In the genomic region with DNA sequence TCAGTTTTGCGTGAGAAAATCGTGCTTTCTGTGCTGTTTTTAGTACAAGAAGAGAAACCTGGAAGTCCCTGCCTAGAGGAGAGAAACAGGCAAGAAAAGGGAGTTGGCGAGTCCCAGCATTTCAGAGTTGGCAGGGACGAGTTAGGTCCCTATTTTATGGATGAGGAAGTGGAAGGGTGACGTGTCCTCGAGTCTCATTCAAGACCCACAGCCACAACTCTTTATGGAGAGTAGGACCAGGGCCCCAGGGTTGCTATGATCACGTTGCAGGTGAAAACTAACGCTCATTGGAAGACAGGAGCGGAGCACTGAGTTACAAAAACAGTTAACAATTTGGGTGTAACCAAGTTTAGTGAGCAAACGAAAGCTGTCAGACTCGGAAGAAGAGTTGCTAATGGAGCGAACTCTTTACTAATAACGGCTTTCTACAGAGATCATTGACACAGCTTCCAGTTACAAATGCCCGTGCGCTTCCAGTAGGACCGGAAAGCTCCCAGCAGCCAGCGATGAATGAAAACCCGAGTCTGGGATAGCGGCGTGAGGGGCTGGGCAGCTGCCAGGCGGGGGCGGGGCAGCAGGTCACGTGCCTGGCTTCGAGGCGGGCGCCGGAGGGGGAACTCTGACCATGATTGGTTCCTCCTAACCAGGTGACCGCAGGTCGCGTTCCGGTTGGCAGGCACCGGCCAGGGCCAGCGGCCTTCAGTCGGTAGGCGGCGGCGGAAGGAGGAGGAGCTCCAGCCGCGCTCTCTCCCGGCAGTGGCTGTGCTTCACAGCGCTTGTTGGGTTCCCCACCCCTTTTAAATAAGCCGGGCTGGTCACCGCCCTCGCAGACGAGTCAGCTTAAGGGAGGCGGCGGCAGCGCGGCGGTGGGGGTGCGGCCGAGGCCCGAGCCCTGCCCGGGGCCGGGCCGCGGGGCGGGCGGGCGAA, we compare ENCODE assay signal across 8 cellular contexts. TPM values are rescaled to one million over a fixed set of nuclear protein-coding genes. Genes with fewer than 3 reads are reported as not detected.
DNase-seq lines count a peak whose midpoint lies in the region; ATAC-seq, FAIRE-seq and TF ChIP-seq lines count a peak whose summit lies in the region.

A gene (plus strand): TSS at position 827 of the 927 bp plus-strand sequence. CDS start 257 bp downstream, outside the sequence.

- peak within 1 kb of the TSS; percentile 94 for H3K4me2 ChIP-seq in astrocyte (ENCODE audit: low read length)

- H3K36me3 Mint-ChIP-seq in astrocyte (ENCODE audit: low read depth, unreplicated experiment) = peaks cover 3% of the 10 kb centered on the region

- H3K27me3 Mint-ChIP-seq in astrocyte (ENCODE audit: low read depth, unreplicated experiment) = no peaks in the 10 kb centered on the region

- under 1% methylated on average over 60 of the region's 60 CpGs for WGBS in right cardiac atrium

- FAIRE-seq in astrocyte (lab: Jason Lieb, UNC) = peak; percentile 64

- H3K9me3 Mint-ChIP-seq in astrocyte (ENCODE audit: unreplicated experiment) = no peaks in the 10 kb centered on the region

- intact Hi-C loops in right cardiac atrium (cut with DNase I) (loop anchor here in 2 of 4 donors (5.0 to 10.0 kb wide), 2 partner anchors 84 to 86 kb away; a partner anchor contains a TSS), uterus (cut with DNase I; ENCODE audit: low total_unique reads) (no loop called here)

- H4K20me1 ChIP-seq in astrocyte (ENCODE audit: insufficient read depth, low read length) = peaks cover 10% of the 10 kb centered on the region

- ATAC-seq in HG02885 (IDR thresholded peaks at IDR 0.05; ENCODE audit: poor library complexity, unreplicated experiment) (peak; percentile 97), right cardiac atrium (peak; percentile 100)

- H3K27ac ChIP-seq in astrocyte (ENCODE audit: low read depth, low read length) (peak within 1 kb of the TSS; percentile 75), right cardiac atrium (ENCODE audit: low read length) (peak within 1 kb of the TSS; percentile 65), uterus (peak within 1 kb of the TSS; percentile 81 to 86)

- no peak for TF ChIP-seq CTCF in astrocyte (IDR thresholded peaks at IDR 0.05; ENCODE audit: insufficient read depth, low read depth, low read length)
- TF ChIP-seq CTCF in uterus (IDR thresholded peaks at IDR 0.05) = peak in 3 of 4 experiments; percentile 36 to 69 (median 46)

- H3K27me3 ChIP-seq in astrocyte (ENCODE audit: insufficient read depth, low read length) = no peaks in the 10 kb centered on the region
- H3K27me3 ChIP-seq in right cardiac atrium (ENCODE audit: control insufficient read depth, insufficient read depth) = no peaks in the 10 kb centered on the region
- H3K27me3 ChIP-seq in uterus = no peaks in the 10 kb centered on the region

- H3K36me3 ChIP-seq in astrocyte (ENCODE audit: insufficient read depth, low read length) = no peaks in the 10 kb centered on the region
- H3K36me3 ChIP-seq in uterus = no peaks in the 10 kb centered on the region

- H3K9ac ChIP-seq in astrocyte (ENCODE audit: low read length) = peak within 1 kb of the TSS; percentile 87

- peak within 1 kb of the TSS; percentile 87 for H2AFZ ChIP-seq in astrocyte (ENCODE audit: low read depth, low read length)

- peaks cover 8% of the 10 kb centered on the region for H3K4me1 Mint-ChIP-seq in astrocyte (ENCODE audit: low read depth, unreplicated experiment)

- no peaks in the 10 kb centered on the region for H3K9me3 ChIP-seq in astrocyte (ENCODE audit: insufficient read depth, low read depth, low read length)
- no peaks in the 10 kb centered on the region for H3K9me3 ChIP-seq in right cardiac atrium (ENCODE audit: control insufficient read depth, low read length)
- no peaks in the 10 kb centered on the region for H3K9me3 ChIP-seq in uterus

- H3K27ac Mint-ChIP-seq in astrocyte (ENCODE audit: unreplicated experiment) = peak within 1 kb of the TSS; percentile 97

- peaks cover 5% of the 10 kb centered on the region for H3K4me1 ChIP-seq in astrocyte (ENCODE audit: insufficient read depth, low read length)
- H3K4me1 ChIP-seq in right cardiac atrium (ENCODE audit: control insufficient read depth, insufficient read depth, low read length) = no peaks in the 10 kb centered on the region
- H3K4me1 ChIP-seq in uterus = no peaks in the 10 kb centered on the region

- TF ChIP-seq POLR2A in GM15510 (IDR thresholded peaks at IDR 0.05; ENCODE audit: borderline replicate concordance, extremely low read depth, insufficient read length) (peak; percentile 73), uterus (IDR thresholded peaks at IDR 0.05) (peak; percentile 89 to 95)

- peak within 1 kb of the TSS; percentile 98 for H3K4me3 Mint-ChIP-seq in astrocyte (ENCODE audit: unreplicated experiment)

- H3K79me2 ChIP-seq in astrocyte (ENCODE audit: insufficient read depth, low read length) = peaks cover 33% of the 10 kb centered on the region

- peak; percentile 97 for DNase-seq in NCI-H1694 treated with DMSO at 0.1 percent for 48 hours (lab: John Stamatoyannopoulos, UW)
- peak; percentile 94 to 100 (median 98) for DNase-seq in T-helper 2 cell
- peak; percentile 98 for DNase-seq in astrocyte (ENCODE audit: low read depth)
- DNase-seq in right cardiac atrium = peak; percentile 99 to 100 (median 100)
- peak; percentile 99 for DNase-seq in pulmonary artery endothelial cell (ENCODE audit: low read depth, low spot score)
- peak; percentile 98 to 99 for DNase-seq in uterus

- H3K4me3 ChIP-seq in astrocyte (ENCODE audit: insufficient read depth, low read depth, low read length) = peak within 1 kb of the TSS; percentile 92
- peak within 1 kb of the TSS; percentile 72 for H3K4me3 ChIP-seq in right cardiac atrium (ENCODE audit: low read length)
- H3K4me3 ChIP-seq in uterus = peak within 1 kb of the TSS; percentile 72 to 91

RNA-seq across cellular contexts. Expression of the gene that starts here (rescaled TPM):
- 26.2 and 35.2 TPM in 2 replicates for total RNA-seq in astrocyte
- total RNA-seq in right cardiac atrium = 10 to 100 TPM in 2 of 4 donors, 1 to 10 TPM in 2; 8.2 to 12.6 (median 10.3) TPM
- polyA plus RNA-seq in right cardiac atrium = 4.9 TPM
- total RNA-seq in pulmonary artery endothelial cell = 45.5 and 46.5 TPM in 2 replicates
- 10 to 100 TPM in 3 of 4 donors, 1 to 10 TPM in 1; 4.1 to 32.6 (median 15.7) TPM for total RNA-seq in uterus

Comparison
In these comparisons a context has a peak if more than half of its experiments do, and no peak if none do; other contexts are left out.
1. Peak in every context shown above with its lines: DNase-seq, ATAC-seq, H3K4me3 ChIP-seq and H3K27ac ChIP-seq.